ENCODE assay signal across 15 cellular contexts in the genomic region with DNA sequence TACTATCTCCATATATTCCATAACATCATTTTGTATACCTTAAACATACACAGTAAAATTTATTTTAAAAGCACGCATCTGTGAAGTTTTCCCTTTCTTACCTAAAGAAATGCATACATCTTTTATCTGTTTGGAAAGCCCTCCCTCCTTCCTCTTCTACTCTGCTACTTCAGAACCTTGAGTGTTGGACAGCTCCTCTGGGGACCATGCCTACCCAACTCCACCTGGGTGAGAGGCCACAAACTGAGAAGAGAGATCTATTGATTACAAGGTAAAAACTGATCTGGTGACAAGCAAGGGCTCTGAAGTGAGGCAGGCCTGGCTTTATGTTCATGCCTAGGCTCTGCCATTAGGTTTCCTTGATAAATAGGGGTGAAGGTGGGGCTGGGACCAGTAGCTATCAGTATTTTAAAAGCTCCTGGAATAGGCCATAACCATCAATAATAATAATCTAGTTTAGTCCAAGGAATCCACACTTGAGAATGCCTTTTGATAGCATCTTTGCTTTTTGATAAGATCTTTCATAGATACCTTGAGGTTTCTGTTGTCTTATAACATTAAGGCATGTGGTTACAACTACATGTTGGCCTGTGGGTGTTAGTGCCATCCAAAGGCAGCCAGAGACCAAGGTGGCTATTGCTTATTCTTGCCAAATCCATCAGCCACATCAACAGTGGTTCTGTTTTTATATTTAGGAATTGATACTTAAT.
A peak's percentile ranks its signal among the peaks of the same experiment; 100 is the strongest.
DNase-seq lines count a peak whose midpoint lies in the region; ATAC-seq lines count a peak whose summit lies in the region.
"Had no signal": no experiment of that assay in that cellular context is flagged by ENCODE, and none has a peak within 500 bp of the region (broad histone marks: within the 10 kb centered on the region; RNA-seq: fewer than 3 reads in every experiment).

No MANE protein-coding gene starts in this region.

- DNase-seq in ACHN (peak; percentile 17), HK-2 (ENCODE audit: unreplicated experiment) (peak; percentile 2), astrocyte of the hippocampus (ENCODE audit: low read depth, low spot score) (peak; percentile 17), mucosa of gallbladder (ENCODE audit: low spot score) (no peak), LoVo (ENCODE audit: low spot score) (no peak), NCI-H526 treated with DMSO at 0.1 percent for 48 hours (lab: John Stamatoyannopoulos, UW) (no peak)
- DNase-seq: activated T-cell treated with anti-CD3 and anti-CD28 coated beads, Interleukin-2, amount 50 U/mL, for 48 hours; aorta; dermis blood vessel endothelial cell; NCI-H2227 treated with DMSO at 0.1 percent for 48 hours; retina; stimulated activated CD4-positive, alpha-beta T cell treated with anti-CD3 and anti-CD28 coated beads, Interleukin-4, amount 100 ng/mL, for 24 hours; stimulated activated naive CD4-positive, alpha-beta T cell treated with Interleukin-2 at 50 U/mL for 16 hours had no signal

- in situ Hi-C loops in ACHN (cut with HindIII; ENCODE audit: low pct_ligation_motif_present, low pct_unique_long_range_greater_than_20kb, low sequenced_read_pairs) = no loop called here

- ATAC-seq in GM19324 (IDR thresholded peaks at IDR 0.05; ENCODE audit: low FRiP score, unreplicated experiment) (peak; percentile 63), HG02970 (IDR thresholded peaks at IDR 0.05; ENCODE audit: low FRiP score, unreplicated experiment) (no peak)

Comparison
In these comparisons a context has a peak if more than half of its experiments do, and no peak if none do; other contexts are left out.
1. DNase-seq: peak in ACHN (single experiment), HK-2 (single experiment) and astrocyte of the hippocampus (single experiment); none in mucosa of gallbladder (single experiment), LoVo (single experiment) and NCI-H526 treated with DMSO at 0.1 percent for 48 hours (single experiment).